ENCODE assay signal across 8 cellular contexts in the genomic region with DNA sequence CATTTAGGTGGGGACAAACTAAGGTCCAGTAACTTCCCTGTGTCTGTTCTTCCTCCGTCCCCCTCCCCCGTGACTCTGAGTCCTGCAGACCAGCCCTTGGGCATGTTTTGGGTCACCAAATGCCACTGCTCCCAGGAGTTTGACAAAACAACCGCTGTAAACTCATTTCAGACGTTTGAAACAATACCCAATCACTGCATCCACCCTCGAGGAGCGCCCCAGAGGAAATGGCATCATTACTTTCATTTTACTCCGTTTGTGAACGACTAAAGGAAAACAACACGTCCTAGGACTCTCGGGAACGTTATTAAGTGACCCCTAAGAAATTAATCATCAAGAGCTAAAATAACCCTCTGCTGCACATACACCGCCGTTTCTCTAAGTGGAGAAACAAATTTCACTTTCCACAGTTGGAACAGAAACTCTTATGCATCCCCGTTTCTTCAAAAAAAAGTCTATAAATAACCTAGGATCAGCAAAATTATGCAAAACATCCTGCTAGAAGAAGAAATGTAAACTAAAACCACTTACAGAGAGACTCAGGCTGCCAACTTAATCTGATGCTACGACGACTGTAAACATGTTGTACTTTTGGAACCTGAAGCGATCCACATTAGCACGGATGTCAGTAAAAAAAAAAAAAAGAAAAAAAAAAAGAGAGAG.
DNase-seq lines count a peak whose midpoint lies in the region; ATAC-seq and TF ChIP-seq lines count a peak whose summit lies in the region.

No MANE protein-coding gene starts in this region.

- H3K27me3 ChIP-seq in heart left ventricle (no peaks in the 10 kb centered on the region), sigmoid colon (no peaks in the 10 kb centered on the region)

- H3K27me3 Mint-ChIP-seq in activated T-cell treated with anti-CD3 and anti-CD28 coated beads, Interleukin-2, amount 50 U/mL, for 72 hours (ENCODE audit: low read depth), result no peaks in the 10 kb centered on the region

- WGBS in heart left ventricle, 4 donors, result 23 to 31% (median 28%) methylated on average over 18 of the region's 18 CpGs
- WGBS in sigmoid colon, 2 donors, result 11 to 13% methylated on average over 18 of the region's 18 CpGs

- peaks cover 0 to 3% (median 0%) of the 10 kb centered on the region in 9 donors for H3K36me3 ChIP-seq in heart left ventricle
- H3K36me3 ChIP-seq in sigmoid colon, result peaks cover 0 to under 1% (median 0%) of the 10 kb centered on the region in 4 donors

- TF ChIP-seq CTCF in heart left ventricle (IDR thresholded peaks at IDR 0.05), result no peak
- TF ChIP-seq CTCF in sigmoid colon (IDR thresholded peaks at IDR 0.05), result no peak

- no peaks in the 10 kb centered on the region for H3K9me3 Mint-ChIP-seq in activated T-cell treated with anti-CD3 and anti-CD28 coated beads, Interleukin-2, amount 50 U/mL, for 72 hours

- peak overlapping the region; percentile 99 for H3K27ac Mint-ChIP-seq in activated T-cell treated with anti-CD3 and anti-CD28 coated beads, Interleukin-2, amount 50 U/mL, for 72 hours

- H3K4me1 ChIP-seq in heart left ventricle (peaks cover 0 to 24% (median 1%) of the 10 kb centered on the region in 12 donors), sigmoid colon (peaks cover 0 to 22% (median 14%) of the 10 kb centered on the region in 4 donors)

- H3K4me3 Mint-ChIP-seq in activated T-cell treated with anti-CD3 and anti-CD28 coated beads, Interleukin-2, amount 50 U/mL, for 72 hours, result peak overlapping the region; percentile 91 to 99

- intact Hi-C loops in heart left ventricle (cut with DNase I) (loop anchor here in 1 of 10 donors (2.0 kb wide), 1 partner anchor 38 kb away; no protein-coding TSS in a partner anchor), sigmoid colon (cut with DNase I) (no loop called here)

- H3K27ac ChIP-seq in heart left ventricle (peak overlapping the region; percentile 21 to 88 (median 70)), sigmoid colon (peak overlapping the region; percentile 72 to 80 (median 74))

- H3K36me3 Mint-ChIP-seq in activated T-cell treated with anti-CD3 and anti-CD28 coated beads, Interleukin-2, amount 50 U/mL, for 72 hours (ENCODE audit: insufficient read depth in 2 of 2), result no peaks in the 10 kb centered on the region

- H3K4me3 ChIP-seq in Jurkat, Clone E6-1 (ENCODE audit: low read length), result peak overlapping the region; percentile 39
- peak overlapping the region; percentile 6 to 70 (median 54) for H3K4me3 ChIP-seq in heart left ventricle
- H3K4me3 ChIP-seq in sigmoid colon, result peak overlapping the region; percentile 38 to 57 (median 53)

- H3K9me3 ChIP-seq in heart left ventricle, result no peaks in the 10 kb centered on the region
- no peaks in the 10 kb centered on the region for H3K9me3 ChIP-seq in sigmoid colon

- ATAC-seq in GM18498 (IDR thresholded peaks at IDR 0.05; ENCODE audit: unreplicated experiment) (peak; percentile 27), heart left ventricle (peak; percentile 34 to 79 (median 64))
- ATAC-seq in activated T-cell treated with anti-CD3 and anti-CD28 coated beads, Interleukin-2, amount 50 U/mL, for 72 hours (replicated peaks in 1 of 2), result peak; percentile 88 to 94

- peaks cover 50% of the 10 kb centered on the region for H3K4me1 Mint-ChIP-seq in activated T-cell treated with anti-CD3 and anti-CD28 coated beads, Interleukin-2, amount 50 U/mL, for 72 hours (ENCODE audit: low read depth)

- no peak for TF ChIP-seq EP300 in sigmoid colon (IDR thresholded peaks at IDR 0.05)

- no peak for DNase-seq in Jurkat, Clone E6-1 (ENCODE audit: low read depth, low spot score)
- DNase-seq in activated T-cell treated with anti-CD3 and anti-CD28 coated beads, Interleukin-2, amount 50 U/mL, for 72 hours, result peak; percentile 63 to 67
- peak in 2 of 5 donors; percentile 25 for DNase-seq in heart left ventricle
- DNase-seq in sigmoid colon, result no peak
- DNase-seq in SW480 (ENCODE audit: low spot score), result no peak
- no peak for DNase-seq in NCI-H226
- DNase-seq in COR-L47 (lab: John Stamatoyannopoulos, UW), result no peak

- TF ChIP-seq POLR2A in heart left ventricle (IDR thresholded peaks at IDR 0.05) (no peak), sigmoid colon (IDR thresholded peaks at IDR 0.05) (no peak)

Comparison
In these comparisons a context has a peak if more than half of its experiments do, and no peak if none do; other contexts are left out.
1. ATAC-seq: peak in every context shown above with its lines; median percentile 91 in activated T-cell treated with anti-CD3 and anti-CD28 coated beads, Interleukin-2, amount 50 U/mL, for 72 hours; 64 in heart left ventricle; 27 in GM18498.
2. DNase-seq: peak in activated T-cell treated with anti-CD3 and anti-CD28 coated beads, Interleukin-2, amount 50 U/mL, for 72 hours (2 of 2); none in Jurkat, Clone E6-1 (single experiment), sigmoid colon (single experiment), SW480 (single experiment), NCI-H226 (single experiment) and COR-L47 (single experiment).
3. Peak in every context shown above with its lines, with median percentiles within 50 percentile points of each other: H3K4me3 ChIP-seq.